In the genomic region with DNA sequence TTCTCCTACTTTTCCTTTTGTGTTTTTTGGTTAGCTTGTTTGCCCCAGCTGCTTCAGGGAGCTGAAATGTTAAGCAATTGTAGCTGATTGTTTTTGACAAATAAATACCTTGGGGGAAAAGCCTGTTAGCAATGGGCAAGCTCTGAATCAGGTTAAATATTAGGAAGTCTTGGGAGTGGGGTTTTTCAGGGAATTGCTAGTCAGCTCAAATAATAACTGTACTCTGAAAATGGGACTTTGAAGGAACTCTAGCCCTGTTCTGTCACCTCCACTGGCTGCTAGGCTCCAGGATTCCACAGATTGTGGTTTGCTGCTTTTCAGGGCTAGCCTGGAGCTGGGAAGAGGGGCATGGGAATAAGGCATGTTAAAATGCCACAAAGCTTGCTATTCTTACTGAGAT, we compare ENCODE assay signal across 1 cellular context.
TF ChIP-seq lines count a peak whose summit lies in the region.

No MANE protein-coding gene starts in this region.

TF ChIP-seq in IMR-90, 13 proteins besides CTCF, POLR2A, EP300 and RAD21:
- TF ChIP-seq MXI1 (IDR thresholded peaks at IDR 0.05; ENCODE audit: borderline replicate concordance, low read depth, low read length) = no peak
- TF ChIP-seq NFE2L2 (IDR thresholded peaks at IDR 0.05; ENCODE audit: low read depth, low read length) = no peak
- TF ChIP-seq SMC3 (IDR thresholded peaks at IDR 0.05; ENCODE audit: low read depth, low read length) = no peak
- TF ChIP-seq, protein P1, sequence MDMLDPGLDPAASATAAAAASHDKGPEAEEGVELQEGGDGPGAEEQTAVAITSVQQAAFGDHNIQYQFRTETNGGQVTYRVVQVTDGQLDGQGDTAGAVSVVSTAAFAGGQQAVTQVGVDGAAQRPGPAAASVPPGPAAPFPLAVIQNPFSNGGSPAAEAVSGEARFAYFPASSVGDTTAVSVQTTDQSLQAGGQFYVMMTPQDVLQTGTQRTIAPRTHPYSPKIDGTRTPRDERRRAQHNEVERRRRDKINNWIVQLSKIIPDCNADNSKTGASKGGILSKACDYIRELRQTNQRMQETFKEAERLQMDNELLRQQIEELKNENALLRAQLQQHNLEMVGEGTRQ (IDR thresholded peaks at IDR 0.05; ENCODE audit: low read depth, low read length) = no peak
- TF ChIP-seq RCOR1 (IDR thresholded peaks at IDR 0.05; ENCODE audit: insufficient replicate concordance, low read length) = no peak
- no peak for TF ChIP-seq CEBPB (IDR thresholded peaks at IDR 0.05; ENCODE audit: low read depth, low read length)
- TF ChIP-seq MAFK (IDR thresholded peaks at IDR 0.05; ENCODE audit: low read depth, low read length) = no peak
- no peak for TF ChIP-seq RFX5 (IDR thresholded peaks at IDR 0.05; ENCODE audit: low read depth, low read length)
- TF ChIP-seq, protein P2, sequence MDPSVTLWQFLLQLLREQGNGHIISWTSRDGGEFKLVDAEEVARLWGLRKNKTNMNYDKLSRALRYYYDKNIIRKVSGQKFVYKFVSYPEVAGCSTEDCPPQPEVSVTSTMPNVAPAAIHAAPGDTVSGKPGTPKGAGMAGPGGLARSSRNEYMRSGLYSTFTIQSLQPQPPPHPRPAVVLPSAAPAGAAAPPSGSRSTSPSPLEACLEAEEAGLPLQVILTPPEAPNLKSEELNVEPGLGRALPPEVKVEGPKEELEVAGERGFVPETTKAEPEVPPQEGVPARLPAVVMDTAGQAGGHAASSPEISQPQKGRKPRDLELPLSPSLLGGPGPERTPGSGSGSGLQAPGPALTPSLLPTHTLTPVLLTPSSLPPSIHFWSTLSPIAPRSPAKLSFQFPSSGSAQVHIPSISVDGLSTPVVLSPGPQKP (IDR thresholded peaks at IDR 0.05; ENCODE audit: borderline replicate concordance, low read depth, low read length) = no peak
- no peak for TF ChIP-seq FOS (IDR thresholded peaks at IDR 0.05; ENCODE audit: low read depth, low read length)
- no peak for TF ChIP-seq BHLHE40 (IDR thresholded peaks at IDR 0.05; ENCODE audit: low read depth, low read length)
- TF ChIP-seq MAZ (IDR thresholded peaks at IDR 0.05; ENCODE audit: borderline replicate concordance, low read depth, low read length) = no peak
- TF ChIP-seq CHD1 (IDR thresholded peaks at IDR 0.05; ENCODE audit: low read depth, low read length) = no peak
